ENCODE assay signal across 1 cellular context in the genomic region with DNA sequence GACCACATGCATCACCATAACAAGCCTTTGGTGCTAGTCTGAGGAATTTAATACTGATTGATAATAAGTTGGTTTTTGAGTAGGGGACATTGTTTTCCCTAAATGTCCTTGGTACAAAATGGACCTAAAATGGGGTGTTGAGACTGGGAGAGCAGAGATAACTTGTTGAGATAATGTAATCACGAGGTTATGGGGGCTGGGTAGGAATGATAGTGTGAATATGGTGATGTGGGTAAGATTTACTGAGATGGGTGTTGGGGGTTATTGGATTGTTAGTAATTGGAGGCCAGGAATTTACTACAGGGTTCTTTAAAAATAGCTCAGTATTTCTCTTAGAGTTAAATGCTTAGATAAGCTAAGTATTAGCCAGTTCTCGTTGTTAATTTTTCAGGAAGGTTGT.
TF ChIP-seq lines count a peak whose summit lies in the region.

No MANE protein-coding gene starts in this region.

TF ChIP-seq in K562, 482 proteins besides CTCF, POLR2A, EP300 and RAD21 (continued from another document):
- TF ChIP-seq, protein P1, sequence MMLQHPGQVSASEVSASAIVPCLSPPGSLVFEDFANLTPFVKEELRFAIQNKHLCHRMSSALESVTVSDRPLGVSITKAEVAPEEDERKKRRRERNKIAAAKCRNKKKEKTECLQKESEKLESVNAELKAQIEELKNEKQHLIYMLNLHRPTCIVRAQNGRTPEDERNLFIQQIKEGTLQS (IDR thresholded peaks at IDR 0.05): no peak
- TF ChIP-seq, protein P1 (CRISPR knock-in tag; conservative IDR thresholded peaks at IDR 0.05): no peak
- TF ChIP-seq FOXK2 (conservative IDR thresholded peaks at IDR 0.05 in 1 of 2, IDR thresholded peaks at IDR 0.05 in 1 of 2; ENCODE audit: low read depth in 2 of 2) (peak in 1 of 2 experiments; percentile 37; a peak in 1 of 4 replicates), MTA2 (IDR thresholded peaks at IDR 0.05; ENCODE audit: low read depth) (0 out of 2 replicates have a peak, but pooled peaks have one; percentile 7), CTBP1 (IDR thresholded peaks at IDR 0.05; ENCODE audit: borderline replicate concordance) (0 out of 2 replicates have a peak, but pooled peaks have one; percentile 23), SMARCE1 (IDR thresholded peaks at IDR 0.05) (peak; percentile 56; the same call in 1 of the 2 replicates), L3MBTL2 (IDR thresholded peaks at IDR 0.05) (peak; percentile 6; the same call in 1 of the 2 replicates), ZNF12 (CRISPR knock-in tag; IDR thresholded peaks at IDR 0.05) (no peak), CSDE1 (IDR thresholded peaks at IDR 0.05) (peak in 1 of 2 experiments; percentile 15; a peak in 1 of 4 replicates), POLR2B (IDR thresholded peaks at IDR 0.05; ENCODE audit: low read depth, partially characterized antibody) (peak; percentile 65), ZNF124 (CRISPR knock-in tag; IDR thresholded peaks at IDR 0.05) (no peak), ATF7 (IDR thresholded peaks at IDR 0.05) (no peak), NCOR1 (IDR thresholded peaks at IDR 0.05) (peak; percentile 65), ZNF134 (CRISPR knock-in tag; conservative IDR thresholded peaks at IDR 0.05) (no peak), KLF10 (CRISPR knock-in tag; IDR thresholded peaks at IDR 0.05) (0 out of 2 replicates have a peak, but pooled peaks have one; percentile 31), PHB (CRISPR knock-in tag; IDR thresholded peaks at IDR 0.05) (peak; percentile 85; the same call in 1 of the 2 replicates), ZBTB8A (IDR thresholded peaks at IDR 0.05; ENCODE audit: partially characterized antibody) (no peak), SUPT5H (IDR thresholded peaks at IDR 0.05) (peak; percentile 41; the same call in 1 of the 2 replicates), TEAD4 (IDR thresholded peaks at IDR 0.05; ENCODE audit: low read length) (peak; percentile 46; the same call in 1 of the 2 replicates), TEAD4 (CRISPR knock-in tag; IDR thresholded peaks at IDR 0.05; ENCODE audit: borderline replicate concordance) (no peak), CBFA2T2 (conservative IDR thresholded peaks at IDR 0.05) (peak; percentile 47)
- TF ChIP-seq, protein P2, sequence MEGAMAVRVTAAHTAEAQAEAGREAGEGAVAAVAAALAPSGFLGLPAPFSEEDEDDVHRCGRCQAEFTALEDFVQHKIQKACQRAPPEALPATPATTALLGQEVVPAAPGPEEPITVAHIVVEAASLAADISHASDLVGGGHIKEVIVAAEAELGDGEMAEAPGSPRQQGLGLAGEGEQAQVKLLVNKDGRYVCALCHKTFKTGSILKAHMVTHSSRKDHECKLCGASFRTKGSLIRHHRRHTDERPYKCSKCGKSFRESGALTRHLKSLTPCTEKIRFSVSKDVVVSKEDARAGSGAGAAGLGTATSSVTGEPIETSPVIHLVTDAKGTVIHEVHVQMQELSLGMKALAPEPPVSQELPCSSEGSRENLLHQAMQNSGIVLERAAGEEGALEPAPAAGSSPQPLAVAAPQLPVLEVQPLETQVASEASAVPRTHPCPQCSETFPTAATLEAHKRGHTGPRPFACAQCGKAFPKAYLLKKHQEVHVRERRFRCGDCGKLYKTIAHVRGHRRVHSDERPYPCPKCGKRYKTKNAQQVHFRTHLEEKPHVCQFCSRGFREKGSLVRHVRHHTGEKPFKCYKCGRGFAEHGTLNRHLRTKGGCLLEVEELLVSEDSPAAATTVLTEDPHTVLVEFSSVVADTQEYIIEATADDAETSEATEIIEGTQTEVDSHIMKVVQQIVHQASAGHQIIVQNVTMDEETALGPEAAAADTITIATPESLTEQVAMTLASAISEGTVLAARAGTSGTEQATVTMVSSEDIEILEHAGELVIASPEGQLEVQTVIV (CRISPR knock-in tag; IDR thresholded peaks at IDR 0.05; ENCODE audit: borderline replicate concordance): 0 out of 2 replicates have a peak, but pooled peaks have one; percentile 23
- TF ChIP-seq, protein P3, sequence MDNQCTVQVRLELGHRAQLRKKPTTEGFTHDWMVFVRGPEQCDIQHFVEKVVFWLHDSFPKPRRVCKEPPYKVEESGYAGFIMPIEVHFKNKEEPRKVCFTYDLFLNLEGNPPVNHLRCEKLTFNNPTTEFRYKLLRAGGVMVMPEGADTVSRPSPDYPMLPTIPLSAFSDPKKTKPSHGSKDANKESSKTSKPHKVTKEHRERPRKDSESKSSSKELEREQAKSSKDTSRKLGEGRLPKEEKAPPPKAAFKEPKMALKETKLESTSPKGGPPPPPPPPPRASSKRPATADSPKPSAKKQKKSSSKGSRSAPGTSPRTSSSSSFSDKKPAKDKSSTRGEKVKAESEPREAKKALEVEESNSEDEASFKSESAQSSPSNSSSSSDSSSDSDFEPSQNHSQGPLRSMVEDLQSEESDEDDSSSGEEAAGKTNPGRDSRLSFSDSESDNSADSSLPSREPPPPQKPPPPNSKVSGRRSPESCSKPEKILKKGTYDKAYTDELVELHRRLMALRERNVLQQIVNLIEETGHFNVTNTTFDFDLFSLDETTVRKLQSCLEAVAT (IDR thresholded peaks at IDR 0.05): peak; percentile 65 to 86; a peak in 3 of 4 replicates
- TF ChIP-seq, protein P4, sequence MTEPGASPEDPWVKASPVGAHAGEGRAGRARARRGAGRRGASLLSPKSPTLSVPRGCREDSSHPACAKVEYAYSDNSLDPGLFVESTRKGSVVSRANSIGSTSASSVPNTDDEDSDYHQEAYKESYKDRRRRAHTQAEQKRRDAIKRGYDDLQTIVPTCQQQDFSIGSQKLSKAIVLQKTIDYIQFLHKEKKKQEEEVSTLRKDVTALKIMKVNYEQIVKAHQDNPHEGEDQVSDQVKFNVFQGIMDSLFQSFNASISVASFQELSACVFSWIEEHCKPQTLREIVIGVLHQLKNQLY (CRISPR knock-in tag; conservative IDR thresholded peaks at IDR 0.05): no peak
